ENCODE assay signal across 11 cellular contexts in the genomic region with DNA sequence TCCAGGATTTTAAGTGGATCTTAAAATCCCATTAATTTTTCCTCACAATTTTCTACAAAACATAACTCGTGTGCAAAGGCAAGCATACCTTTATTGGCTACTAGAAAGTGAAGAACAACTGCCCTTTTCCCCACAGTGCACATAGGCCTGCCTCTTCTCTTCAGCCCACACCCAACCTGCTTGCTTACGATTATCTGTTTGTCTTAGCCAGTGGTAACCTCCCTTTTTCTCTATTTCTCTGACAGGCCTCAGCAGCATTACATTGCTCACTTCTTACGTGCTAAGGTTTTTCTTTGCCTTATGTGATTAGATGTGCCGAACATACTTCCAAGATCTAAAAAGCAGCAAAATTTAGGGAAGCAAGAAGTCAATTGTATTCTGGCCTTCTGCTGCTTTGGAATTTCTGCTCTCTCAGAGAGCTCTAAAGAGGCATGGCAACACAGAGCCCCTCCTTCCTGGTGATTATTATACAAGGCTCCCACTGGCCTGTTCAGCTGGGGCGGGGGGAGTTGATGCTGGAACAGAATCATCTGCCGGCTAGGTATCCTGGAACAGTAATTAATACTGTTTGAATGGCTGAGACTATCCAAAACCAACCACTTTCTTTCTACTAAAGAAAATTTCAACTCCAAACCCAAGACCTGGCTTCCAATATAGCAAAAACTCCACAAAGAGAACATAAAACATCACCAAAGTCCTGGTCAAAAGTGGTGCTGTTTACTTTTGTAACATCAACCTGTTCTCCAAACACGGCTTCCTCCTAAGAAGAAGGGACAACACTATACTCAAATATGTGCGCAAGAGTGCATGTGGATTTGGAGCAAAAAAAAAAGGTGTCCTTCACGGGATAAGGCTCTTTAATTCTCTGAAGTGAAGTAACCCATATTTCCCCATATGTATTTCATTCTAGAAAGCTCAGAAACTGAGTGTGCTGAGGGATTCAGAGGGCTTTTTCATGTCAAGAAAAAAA. TPM values are rescaled to one million over a fixed set of nuclear protein-coding genes. Genes with fewer than 3 reads are reported as not detected.
DNase-seq lines count a peak whose midpoint lies in the region; ATAC-seq and TF ChIP-seq lines count a peak whose summit lies in the region.
"Had no signal": no experiment of that assay in that cellular context is flagged by ENCODE, and none has a peak within 500 bp of the region (broad histone marks: within the 10 kb centered on the region; RNA-seq: fewer than 3 reads in every experiment).

No MANE protein-coding gene starts in this region.

- intact Hi-C loops in lower lobe of right lung (cut with DNase I) = no loop called here

- TF ChIP-seq CTCF in brain (conservative IDR thresholded peaks at IDR 0.05) = no peak
- no peak for TF ChIP-seq CTCF in lower lobe of right lung (IDR thresholded peaks at IDR 0.05)

- no peak overlapping the region for H3K4me3 ChIP-seq in lower lobe of right lung

- peaks cover 8% of the 10 kb centered on the region for H3K36me3 Mint-ChIP-seq in brain

- DNase-seq in NCI-H82 (lab: John Stamatoyannopoulos, UW) = peak; percentile 51
- DNase-seq in NCI-H82 treated with DMSO at 0.1 percent for 48 hours (lab: John Stamatoyannopoulos, UW; ENCODE audit: unreplicated experiment) = no peak
- no peak for DNase-seq in lower lobe of right lung
- peak; percentile 29 for DNase-seq in superior temporal gyrus (ENCODE audit: extremely low spot score)
- DNase-seq in effector CD4-positive, alpha-beta T cell = no peak
- DNase-seq: NCI-H1694, T-helper 2 cell had no signal

- no peaks in the 10 kb centered on the region for H3K27me3 Mint-ChIP-seq in brain
- H3K27me3 Mint-ChIP-seq: stimulated activated naive CD8-positive, alpha-beta T cell treated with anti-CD3 and anti-CD28 coated beads, Interleukin-15, Interleukin-2, amounts not matched to agents 100 ng/mL and 50 ng/mL, for 24 hours had no signal

- H3K4me3 Mint-ChIP-seq in brain = peak overlapping the region; percentile 25 to 66 (median 54)
- H3K4me3 Mint-ChIP-seq: stimulated activated naive CD8-positive, alpha-beta T cell treated with anti-CD3 and anti-CD28 coated beads, Interleukin-15, Interleukin-2, amounts not matched to agents 100 ng/mL and 50 ng/mL, for 24 hours had no signal

- peak in 1 of 2 donors; percentile 39 for ATAC-seq in lower lobe of right lung
- no peak for ATAC-seq in HG03159 (IDR thresholded peaks at IDR 0.05; ENCODE audit: unreplicated experiment)
- no peak for ATAC-seq in HG03460 (IDR thresholded peaks at IDR 0.05; ENCODE audit: unreplicated experiment)

- no peaks in the 10 kb centered on the region for H3K36me3 ChIP-seq in lower lobe of right lung

- peaks cover 98% of the 10 kb centered on the region for H3K4me1 Mint-ChIP-seq in brain

- peaks cover 0 to 3% (median 0%) of the 10 kb centered on the region in 5 experiments for H3K9me3 Mint-ChIP-seq in brain
- H3K9me3 Mint-ChIP-seq: stimulated activated naive CD8-positive, alpha-beta T cell treated with anti-CD3 and anti-CD28 coated beads, Interleukin-15, Interleukin-2, amounts not matched to agents 100 ng/mL and 50 ng/mL, for 24 hours had no signal

- no peaks in the 10 kb centered on the region for H3K9me3 ChIP-seq in lower lobe of right lung

- H3K4me1 ChIP-seq in lower lobe of right lung = peaks cover 78% of the 10 kb centered on the region

- peak overlapping the region; percentile 61 to 90 (median 82) for H3K27ac Mint-ChIP-seq in brain

- H3K27ac ChIP-seq in lower lobe of right lung = peak overlapping the region; percentile 13

- H3K27me3 ChIP-seq in lower lobe of right lung (ENCODE audit: low read depth) = no peaks in the 10 kb centered on the region

RNA-seq across cellular contexts. Expression of gene B4GALT5, which starts 6.8 kb away (rescaled TPM):
- 79.2 TPM for polyA plus RNA-seq in brain (ENCODE audit: insufficient read depth, low read depth, low replicate concordance)
- total RNA-seq in lower lobe of right lung = 39.5 TPM

Comparison
In these comparisons a context has a peak if more than half of its experiments do, and no peak if none do; other contexts are left out.
1. DNase-seq: peak in NCI-H82 (single experiment) and superior temporal gyrus (single experiment); none in NCI-H82 treated with DMSO at 0.1 percent for 48 hours (single experiment), lower lobe of right lung (single experiment) and effector CD4-positive, alpha-beta T cell (single experiment).